Comparison of ENCODE assay signal across 8 cellular contexts in the genomic region with DNA sequence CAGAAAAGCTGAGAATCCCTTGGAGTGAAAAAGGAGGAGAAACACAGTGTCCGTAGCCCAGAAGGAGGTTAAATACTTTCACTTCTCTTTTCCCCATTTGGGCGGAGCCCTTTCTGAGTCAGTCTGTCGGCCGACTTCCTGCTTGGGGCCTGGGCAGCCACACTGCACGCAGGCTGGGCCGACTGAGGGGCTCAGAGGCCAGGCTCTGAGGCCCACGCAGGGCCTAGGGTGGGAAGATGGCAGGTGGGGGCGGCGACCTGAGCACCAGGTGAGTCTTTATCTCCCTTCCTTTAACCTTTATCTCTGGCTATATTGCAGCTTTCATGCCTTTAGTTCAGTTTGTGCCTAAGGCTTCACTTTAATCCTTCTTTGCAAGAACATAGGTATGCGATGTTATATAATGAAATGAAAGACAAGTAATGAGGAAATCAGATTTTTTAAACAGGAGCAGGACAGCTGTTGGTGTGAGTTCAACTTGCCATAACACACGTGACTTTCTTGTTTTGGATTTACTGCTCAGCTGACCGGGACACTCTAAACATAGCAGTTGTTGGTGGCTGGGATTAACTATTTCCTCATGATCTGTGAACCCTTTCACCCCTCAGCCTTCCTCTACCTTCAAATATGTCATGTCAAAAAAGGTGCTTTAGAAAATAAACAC. TPM values are rescaled to one million over a fixed set of nuclear protein-coding genes. Genes with fewer than 3 reads are reported as not detected.
DNase-seq lines count a peak whose midpoint lies in the region; ATAC-seq lines count a peak whose summit lies in the region.

A gene (plus strand): TSS at position 141 of the 661 bp plus-strand sequence. CDS start 96 bp downstream, at position 237.

- H3K27ac ChIP-seq in Karpas-422 (ENCODE audit: low read length) = peak within 1 kb of the TSS; percentile 84

- H3K9me2 ChIP-seq in Karpas-422 (replicated peaks; ENCODE audit: insufficient read depth, low read length) = no peaks in the 10 kb centered on the region

- no peaks in the 10 kb centered on the region for H4K20me1 ChIP-seq in Karpas-422 (ENCODE audit: insufficient read depth, low read depth, low read length)

- no peaks in the 10 kb centered on the region for H3K27me3 Mint-ChIP-seq in central memory CD8-positive, alpha-beta T cell

- ATAC-seq in GM21576 (IDR thresholded peaks at IDR 0.05; ENCODE audit: unreplicated experiment) = peak; percentile 81
- ATAC-seq in central memory CD8-positive, alpha-beta T cell (replicated peaks; ENCODE audit: extremely low read depth, poor library complexity, severe bottlenecking) = peak; percentile 83

- H3K9ac ChIP-seq in Karpas-422 (ENCODE audit: low read length) = peak within 1 kb of the TSS; percentile 77

- DNase-seq in DMS53 treated with DMSO at 0.1 percent for 48 hours (lab: John Stamatoyannopoulos, UW; ENCODE audit: unreplicated experiment) (peak; percentile 72), Karpas-422 (peak; percentile 94), medulla oblongata (ENCODE audit: extremely low spot score) (peak; percentile 83), NCI-H146 treated with DMSO at 0.1 percent for 48 hours (lab: John Stamatoyannopoulos, UW; ENCODE audit: unreplicated experiment) (no peak)
- peak; percentile 62 for DNase-seq in activated CD4-positive, CD25-positive, alpha-beta regulatory T cell treated with anti-CD3 and anti-CD28 coated beads, Interleukin-2, amount 50 U/mL, for 16 hours (ENCODE audit: low read depth, low spot score)
- DNase-seq in central memory CD8-positive, alpha-beta T cell (ENCODE audit: low spot score in 2 of 2) = peak; percentile 47 to 67
- peak; percentile 61 to 71 for DNase-seq in stimulated activated CD8-positive, alpha-beta memory T cell treated with anti-CD3 and anti-CD28 coated beads, Interleukin-2, amount 100 ng/mL, for 48 hours (ENCODE audit: low read depth in 2 of 2)

- H3K27ac Mint-ChIP-seq in central memory CD8-positive, alpha-beta T cell (ENCODE audit: low read depth) = peak within 1 kb of the TSS; percentile 97

- H3K36me3 Mint-ChIP-seq in central memory CD8-positive, alpha-beta T cell (ENCODE audit: insufficient read depth) = peaks cover 33% of the 10 kb centered on the region

- no peaks in the 10 kb centered on the region for H3K27me3 ChIP-seq in Karpas-422 (ENCODE audit: low read length)

- no peaks in the 10 kb centered on the region for H3K9me3 ChIP-seq in Karpas-422 (ENCODE audit: low read length)

- peaks cover 55% of the 10 kb centered on the region for H3K4me1 ChIP-seq in Karpas-422 (ENCODE audit: low read length)

- H3K4me1 Mint-ChIP-seq in central memory CD8-positive, alpha-beta T cell = peaks cover 79% of the 10 kb centered on the region

- peak within 1 kb of the TSS; percentile 89 for H3K4me2 ChIP-seq in Karpas-422 (ENCODE audit: low read depth, low read length, poor library complexity, severe bottlenecking)

- no peaks in the 10 kb centered on the region for H3K9me3 Mint-ChIP-seq in central memory CD8-positive, alpha-beta T cell

- peak within 1 kb of the TSS; percentile 77 for H2AFZ ChIP-seq in Karpas-422 (ENCODE audit: low read length)

- peaks cover 24% of the 10 kb centered on the region for H3K36me3 ChIP-seq in Karpas-422 (ENCODE audit: insufficient read depth, low read length)

- H3K4me3 ChIP-seq in Karpas-422 (ENCODE audit: low read length) = peak within 1 kb of the TSS; percentile 76

- H3K4me3 Mint-ChIP-seq in central memory CD8-positive, alpha-beta T cell = peak within 1 kb of the TSS; percentile 89

- peaks cover 51% of the 10 kb centered on the region for H3K79me2 ChIP-seq in Karpas-422 (ENCODE audit: low read length)

RNA-seq across cellular contexts. Expression of the gene that starts here (rescaled TPM):
- total RNA-seq in Karpas-422 (2014; rRNA removed; shearing (Covaris generic); ENCODE audit: low replicate concordance) = 148 and 173 TPM in 2 replicates
